In the genomic region with DNA sequence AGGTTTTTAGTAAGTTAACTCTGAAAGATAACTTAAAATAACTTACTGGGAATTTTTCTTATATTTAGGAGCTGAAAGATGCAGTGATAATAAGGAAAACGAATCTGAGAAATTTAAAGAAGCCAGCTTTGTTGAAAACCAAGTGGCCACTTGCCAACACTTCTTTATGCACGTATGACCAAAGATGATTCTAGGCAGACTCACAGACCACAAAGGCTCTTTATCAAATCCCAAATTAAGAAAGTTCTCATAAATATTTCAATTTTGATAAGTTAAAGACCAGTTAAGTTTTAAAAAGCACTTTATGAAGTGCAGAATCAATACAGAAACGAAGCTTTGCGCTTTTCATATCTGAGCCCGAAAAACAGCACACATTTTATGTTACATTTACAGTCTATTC, we compare ENCODE assay signal across 8 cellular contexts. TPM values are rescaled to one million over a fixed set of nuclear protein-coding genes. Genes with fewer than 3 reads are reported as not detected.
DNase-seq lines count a peak whose midpoint lies in the region; ATAC-seq lines count a peak whose summit lies in the region.

No MANE protein-coding gene starts in this region.

- intact Hi-C loops in dendritic cell treated with granulocyte-macrophage colony-stimulating factor and Interleukin-4, amounts not matched to agents 40 ng/mL and 50 ng/mL, for 4 days (cut with micrococcal nuclease) = loop anchor here (2.0 kb wide), 1 partner anchor 65 kb away; the partner anchor contains the start of gene ZCCHC10

- no peaks in the 10 kb centered on the region for H3K9me3 Mint-ChIP-seq in dendritic cell treated with granulocyte-macrophage colony-stimulating factor and Interleukin-4, amounts not matched to agents 40 ng/mL and 50 ng/mL, for 4 days
- no peaks in the 10 kb centered on the region for H3K9me3 Mint-ChIP-seq in naive B cell

- peak overlapping the region; percentile 93 for H3K27ac Mint-ChIP-seq in dendritic cell treated with granulocyte-macrophage colony-stimulating factor and Interleukin-4, amounts not matched to agents 40 ng/mL and 50 ng/mL, for 4 days
- peak overlapping the region; percentile 96 to 99 (median 98) for H3K27ac Mint-ChIP-seq in naive B cell

- DNase-seq in COR-L47 (lab: John Stamatoyannopoulos, UW) (peak; percentile 3), NAMALWA (ENCODE audit: low spot score) (peak; percentile 25), naive B cell (no peak), HuH-7 (ENCODE audit: low spot score) (no peak), NCI-H1436 treated with DMSO at 0.1 percent for 48 hours (lab: John Stamatoyannopoulos, UW) (no peak)

- no peaks in the 10 kb centered on the region for H3K27me3 Mint-ChIP-seq in dendritic cell treated with granulocyte-macrophage colony-stimulating factor and Interleukin-4, amounts not matched to agents 40 ng/mL and 50 ng/mL, for 4 days
- no peaks in the 10 kb centered on the region for H3K27me3 Mint-ChIP-seq in naive B cell

- H3K4me3 Mint-ChIP-seq in dendritic cell treated with granulocyte-macrophage colony-stimulating factor and Interleukin-4, amounts not matched to agents 40 ng/mL and 50 ng/mL, for 4 days = peak overlapping the region; percentile 86
- H3K4me3 Mint-ChIP-seq in naive B cell = peak overlapping the region; percentile 86 to 100 (median 96)

- ATAC-seq in naive B cell (ENCODE audit: low read depth in 2 of 2) (no peak), HG03432 (IDR thresholded peaks at IDR 0.05; ENCODE audit: unreplicated experiment) (no peak), HG02623 (IDR thresholded peaks at IDR 0.05; ENCODE audit: unreplicated experiment) (no peak)

- H3K4me1 Mint-ChIP-seq in dendritic cell treated with granulocyte-macrophage colony-stimulating factor and Interleukin-4, amounts not matched to agents 40 ng/mL and 50 ng/mL, for 4 days (ENCODE audit: low read depth) = peaks cover 6% of the 10 kb centered on the region
- H3K4me1 Mint-ChIP-seq in naive B cell = peaks cover 13 to 54% (median 40%) of the 10 kb centered on the region in 3 donors

- peaks cover 22% of the 10 kb centered on the region for H3K36me3 Mint-ChIP-seq in dendritic cell treated with granulocyte-macrophage colony-stimulating factor and Interleukin-4, amounts not matched to agents 40 ng/mL and 50 ng/mL, for 4 days (ENCODE audit: low read depth)
- no peaks in the 10 kb centered on the region for H3K36me3 Mint-ChIP-seq in naive B cell

RNA-seq across cellular contexts. Expression of gene AFF4, which starts 1.5 kb away (rescaled TPM):
- 10 to 100 TPM; 44.4 to 79.0 (median 52.1) TPM for polyA plus RNA-seq in naive B cell (ENCODE audit: low read depth in 6 of 6)

Comparison
In these comparisons a context has a peak if more than half of its experiments do, and no peak if none do; other contexts are left out.
1. DNase-seq: peak in COR-L47 (single experiment) and NAMALWA (single experiment); none in naive B cell (single experiment), HuH-7 (single experiment) and NCI-H1436 treated with DMSO at 0.1 percent for 48 hours (single experiment).